ENCODE assay signal across 23 cellular contexts in genomic region chr6:105968955-105969333, GRCh38.
"Had no signal": no experiment of that assay in that cellular context is flagged by ENCODE, and none has a peak within 500 bp of the region (broad histone marks: within the 10 kb centered on the region; RNA-seq: fewer than 3 reads in every experiment).

No MANE protein-coding gene starts in this region.

- H3K4me1 ChIP-seq: colonic mucosa, esophagus muscularis mucosa, esophagus squamous epithelium, foreskin keratinocyte, gastrocnemius medialis, gastroesophageal sphincter, heart left ventricle had no signal

- H3K27ac ChIP-seq: colonic mucosa, coronary artery, dorsolateral prefrontal cortex, epithelial cell of prostate, esophagus muscularis mucosa, esophagus squamous epithelium, foreskin keratinocyte, gastrocnemius medialis, gastroesophageal sphincter, heart left ventricle, heart right ventricle had no signal

- H3K4me3 ChIP-seq: colonic mucosa, coronary artery, dorsolateral prefrontal cortex, esophagus muscularis mucosa, esophagus squamous epithelium, gastrocnemius medialis, gastroesophageal sphincter, heart left ventricle, heart right ventricle had no signal

- H3K36me3 ChIP-seq: colonic mucosa, esophagus muscularis mucosa, esophagus squamous epithelium, gastrocnemius medialis, gastroesophageal sphincter, heart left ventricle, heart right ventricle had no signal

- H3K9me3 ChIP-seq: colonic mucosa, gastrocnemius medialis had no signal

- H3K27me3 ChIP-seq: colonic mucosa, dorsolateral prefrontal cortex, esophagus muscularis mucosa, esophagus squamous epithelium, foreskin keratinocyte, gastrocnemius medialis, gastroesophageal sphincter, heart right ventricle had no signal

- H3K4me3 Mint-ChIP-seq: effector memory CD8-positive, alpha-beta T cell; endodermal cell had no signal

- DNase-seq: colonic mucosa; cortex of kidney; dermis blood vessel endothelial cell; dorsolateral prefrontal cortex; effector CD4-positive, alpha-beta T cell; effector CD8-positive, alpha-beta T cell; effector memory CD4-positive, alpha-beta T cell; effector memory CD8-positive, alpha-beta T cell; endodermal cell; erythroblast; esophagus squamous epithelium; foreskin fibroblast; foreskin keratinocyte; foreskin melanocyte; gastrocnemius medialis; glutamatergic neuron; head of caudate nucleus; heart left ventricle; heart right ventricle had no signal

- H3K27ac Mint-ChIP-seq: effector memory CD8-positive, alpha-beta T cell; endodermal cell had no signal
